ENCODE assay signal across 8 cellular contexts in the genomic region with DNA sequence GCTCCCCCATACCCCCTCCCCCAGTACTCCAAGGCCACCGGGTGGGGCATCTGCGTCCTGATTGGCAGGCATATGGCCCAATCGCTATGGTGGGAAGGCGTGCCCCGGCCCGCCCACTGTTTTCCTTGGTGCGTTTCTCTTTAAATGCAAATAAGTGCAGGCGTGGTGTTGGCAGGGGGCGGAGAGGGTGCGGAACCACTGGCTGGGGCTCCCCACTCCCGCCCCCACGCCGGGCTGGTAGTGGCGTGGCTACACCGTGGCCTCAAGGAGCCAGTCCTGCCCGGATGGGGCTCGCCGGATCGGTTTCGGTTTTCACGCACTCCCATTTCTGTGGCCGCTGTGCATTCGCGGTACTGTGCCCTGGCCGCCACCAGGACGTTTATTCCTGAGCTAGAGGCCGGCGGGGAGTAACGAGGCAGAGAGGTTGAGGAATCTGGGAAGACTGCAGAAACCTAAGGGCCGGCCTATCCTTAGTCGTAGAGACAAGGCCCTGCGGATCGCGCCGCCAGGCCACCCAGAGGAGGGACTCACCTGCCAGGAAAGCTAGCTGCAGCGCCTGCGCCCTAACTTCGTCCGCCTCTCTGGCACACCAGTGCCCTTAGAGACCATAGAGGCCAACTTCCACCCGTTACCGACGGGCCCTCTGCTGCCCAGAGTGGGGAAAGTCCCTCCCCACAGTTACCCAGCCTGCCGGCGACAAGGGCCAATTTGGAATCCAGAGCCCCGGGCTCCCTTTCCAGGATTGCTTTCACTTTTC. TPM values are rescaled to one million over a fixed set of nuclear protein-coding genes. Genes with fewer than 3 reads are reported as not detected.
A peak's percentile ranks its signal among the peaks of the same experiment; 100 is the strongest.
DNase-seq lines count a peak whose midpoint lies in the region; ATAC-seq and TF ChIP-seq lines count a peak whose summit lies in the region.

No MANE protein-coding gene starts in this region.

- no peaks in the 10 kb centered on the region for H3K4me1 ChIP-seq in HUES48 (ENCODE audit: control insufficient read depth, insufficient read depth, low read length)
- peaks cover 36% of the 10 kb centered on the region for H3K4me1 ChIP-seq in OCI-LY1 (ENCODE audit: insufficient read depth, low read length, severe bottlenecking)

- H3F3A ChIP-seq in OCI-LY1 (ENCODE audit: insufficient read depth, low read length), result no peaks in the 10 kb centered on the region

- H3K27ac ChIP-seq in HUES48 (ENCODE audit: low read depth, low read length), result peak overlapping the region; percentile 80
- H3K27ac ChIP-seq in OCI-LY1 (ENCODE audit: low read depth, low read length, poor library complexity, severe bottlenecking), result peak overlapping the region; percentile 63

- DNase-seq in DMS 273 (lab: John Stamatoyannopoulos, UW; ENCODE audit: unreplicated experiment) (peak; percentile 96), activated T-cell treated with anti-CD3 and anti-CD28 coated beads for 24 hours (ENCODE audit: low read depth) (peak; percentile 80), epithelial cell of esophagus (ENCODE audit: low read depth) (peak; percentile 91), mucosa of gallbladder (ENCODE audit: low spot score) (peak; percentile 94)
- DNase-seq in stimulated activated CD8-positive, alpha-beta memory T cell treated with anti-CD3 and anti-CD28 coated beads, Interleukin-4, amount 100 ng/mL, for 24 hours (ENCODE audit: low read depth), result peak; percentile 79

- H3K4me3 ChIP-seq in HUES48 (ENCODE audit: low read depth, low read length), result peak overlapping the region; percentile 74
- H3K4me3 ChIP-seq in OCI-LY1 (ENCODE audit: low read depth, low read length, poor library complexity, severe bottlenecking), result peak overlapping the region; percentile 89
- peak overlapping the region; percentile 58 for H3K4me3 ChIP-seq in epithelial cell of esophagus (ENCODE audit: low read length)

- H3K79me2 ChIP-seq in OCI-LY1 (ENCODE audit: insufficient read depth, low read length), result no peaks in the 10 kb centered on the region

- TF ChIP-seq CTCF in OCI-LY1 (IDR thresholded peaks at IDR 0.05; ENCODE audit: low read length) (peak; percentile 15; the same call in 1 of the 2 replicates), epithelial cell of esophagus (IDR thresholded peaks at IDR 0.05; ENCODE audit: insufficient read depth, low read depth, low read length, missing control alignments) (no peak)

- peak; percentile 87 for ATAC-seq in GM21423 (IDR thresholded peaks at IDR 0.05; ENCODE audit: unreplicated experiment)

- peak overlapping the region; percentile 40; the same call in 1 of the 2 replicates for H3K9ac ChIP-seq in HUES48 (ENCODE audit: low read depth, low read length)
- H3K9ac ChIP-seq in OCI-LY1 (ENCODE audit: low read length), result peak overlapping the region; percentile 81

- H3K4me2 ChIP-seq in OCI-LY1 (ENCODE audit: low read length), result peak overlapping the region; percentile 77

- H2AFZ ChIP-seq in OCI-LY1 (ENCODE audit: low read length), result 0 out of 2 replicates have a peak overlapping the region, but pooled peaks have one; percentile 29

- no peaks in the 10 kb centered on the region for H3K36me3 ChIP-seq in HUES48 (ENCODE audit: control insufficient read depth, insufficient read depth, low read length)
- H3K36me3 ChIP-seq in OCI-LY1 (ENCODE audit: insufficient read depth, low read length), result no peaks in the 10 kb centered on the region

- H3K27me3 ChIP-seq in HUES48 (ENCODE audit: control insufficient read depth, insufficient read depth, low read length) (peaks cover 11% of the 10 kb centered on the region), OCI-LY1 (ENCODE audit: insufficient read depth, low read length) (no peaks in the 10 kb centered on the region)

- H4K20me1 ChIP-seq in OCI-LY1 (ENCODE audit: insufficient read depth, low read length), result no peaks in the 10 kb centered on the region

- H3K9me3 ChIP-seq in HUES48 (ENCODE audit: control insufficient read depth, insufficient read depth, low read length) (peaks cover 31% of the 10 kb centered on the region; the same call in 1 of the 2 replicates), OCI-LY1 (ENCODE audit: low read length) (no peaks in the 10 kb centered on the region)

- H3K9me2 ChIP-seq in OCI-LY1 (ENCODE audit: low read depth, low read length), result no peaks in the 10 kb centered on the region

RNA-seq across cellular contexts. Expression of a gene that starts 0.4 kb away (rescaled TPM):
- 6.0 TPM for total RNA-seq in mucosa of gallbladder

RNA-seq across cellular contexts. Expression of a gene that starts 24.5 kb away (rescaled TPM):
- total RNA-seq in mucosa of gallbladder, result 0.14 TPM

Comparison
In these comparisons a context has a peak if more than half of its experiments do, and no peak if none do; other contexts are left out.
1. Peak in every context shown above with its lines: DNase-seq, ATAC-seq, H3K4me3 ChIP-seq and H3K27ac ChIP-seq.